21 cellular contexts compared by ENCODE assay signal in genomic region chr5:81762853-81763252, GRCh38.
"Had no signal": no experiment of that assay in that cellular context is flagged by ENCODE, and none has a peak within 500 bp of the region (broad histone marks: within the 10 kb centered on the region; RNA-seq: fewer than 3 reads in every experiment).

No MANE protein-coding gene starts in this region.

- H3K4me1 Mint-ChIP-seq: immature natural killer cell had no signal

- H3K9me3 Mint-ChIP-seq: effector memory CD8-positive, alpha-beta T cell; endodermal cell; immature natural killer cell had no signal

- FAIRE-seq: colon, endometrium, endothelial cell of umbilical vein, frontal cortex, kidney had no signal

- H3K27me3 ChIP-seq: esophagus muscularis mucosa, foreskin keratinocyte, gastroesophageal sphincter, heart left ventricle, hepatocyte had no signal

- H3K4me3 Mint-ChIP-seq: effector memory CD8-positive, alpha-beta T cell; endodermal cell; immature natural killer cell had no signal

- H3K4me3 ChIP-seq: coronary artery, esophagus muscularis mucosa, gastroesophageal sphincter, heart left ventricle, hepatocyte, lower lobe of right lung had no signal

- H3K4me2 ChIP-seq: hepatocyte had no signal

- H3K4me1 ChIP-seq: foreskin keratinocyte had no signal

- H3K79me2 ChIP-seq: hepatocyte had no signal

- H2AFZ ChIP-seq: hepatocyte had no signal

- H3K36me3 Mint-ChIP-seq: immature natural killer cell had no signal

- H3K27ac Mint-ChIP-seq: effector memory CD8-positive, alpha-beta T cell; endodermal cell; immature natural killer cell had no signal

- ATAC-seq: effector memory CD8-positive, alpha-beta T cell; foreskin keratinocyte; gastroesophageal sphincter; heart left ventricle; left colon; left lobe of liver; left ventricle myocardium superior; lower lobe of right lung had no signal

- H3K9me3 ChIP-seq: esophagus muscularis mucosa, gastroesophageal sphincter, heart left ventricle, lower lobe of right lung had no signal

- DNase-seq: effector CD8-positive, alpha-beta T cell; effector memory CD8-positive, alpha-beta T cell; endodermal cell; foreskin keratinocyte; heart left ventricle; immature natural killer cell; islet precursor cell; kidney; kidney glomerular epithelial cell; left colon; left ventricle myocardium superior; lower lobe of right lung had no signal

- H3K36me3 ChIP-seq: esophagus muscularis mucosa, gastroesophageal sphincter, heart left ventricle, lower lobe of right lung had no signal

- H3K27ac ChIP-seq: coronary artery, esophagus muscularis mucosa, foreskin keratinocyte, gastroesophageal sphincter, hepatocyte, lower lobe of right lung had no signal
